27 cellular contexts compared by ENCODE assay signal in the genomic region with DNA sequence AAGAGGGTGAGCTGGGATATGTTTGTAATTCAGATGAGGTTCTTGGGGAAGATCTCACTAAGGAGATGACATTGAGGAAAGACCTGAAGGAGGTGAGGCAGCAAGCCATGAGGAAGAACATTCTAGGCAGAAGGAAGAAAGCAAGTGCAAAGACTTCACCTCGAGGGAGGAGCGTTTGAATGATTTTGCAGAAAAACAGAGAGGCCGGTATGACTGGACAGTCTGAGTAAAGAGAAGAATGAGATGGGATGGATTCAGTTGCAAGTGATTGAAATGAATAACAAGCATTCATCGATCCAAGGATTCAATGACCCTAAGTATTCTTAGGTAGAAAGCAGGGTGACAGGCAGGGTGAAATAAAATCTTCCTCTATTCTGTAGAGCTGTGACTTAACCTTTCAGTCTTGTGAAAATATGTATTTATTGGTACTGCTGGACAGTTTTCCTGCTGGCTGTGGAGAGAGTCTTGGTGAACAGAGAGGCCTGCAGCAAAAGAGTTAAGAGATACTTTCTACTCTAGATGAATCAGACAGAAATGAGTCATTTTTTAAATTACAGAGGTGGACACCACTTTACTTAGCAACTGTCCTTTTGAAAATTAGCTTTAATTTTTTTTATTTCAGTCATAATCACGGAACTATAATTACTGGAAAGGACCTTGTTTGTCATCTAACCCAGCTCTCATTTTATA.
"Had no signal": no experiment of that assay in that cellular context is flagged by ENCODE, and none has a peak within 500 bp of the region (broad histone marks: within the 10 kb centered on the region; RNA-seq: fewer than 3 reads in every experiment).

No MANE protein-coding gene starts in this region.

- H3K27me3 ChIP-seq: adrenal gland, brain microvascular endothelial cell, foreskin keratinocyte, heart left ventricle, left lung, testis had no signal

- H3K4me3 ChIP-seq: adrenal gland, heart left ventricle, left lung, lower lobe of right lung, testis had no signal

- H3K36me3 ChIP-seq: adrenal gland, brain microvascular endothelial cell, heart left ventricle, left lung, lower lobe of right lung had no signal

- ATAC-seq: activated naive CD4-positive, alpha-beta T cell treated with anti-CD3 and anti-CD28 coated beads, Interleukin-2, amount 50 U/mL, for 72 hours; activated T-cell treated with anti-CD3 and anti-CD28 coated beads, Interleukin-2, amount 50 U/mL, for 72 hours; foreskin keratinocyte; heart left ventricle; left lung; lower lobe of right lung; natural killer cell; right cardiac atrium had no signal

- H3K27ac ChIP-seq: adrenal gland, brain microvascular endothelial cell, foreskin keratinocyte, heart left ventricle, left lung, lower lobe of right lung, testis, VCaP had no signal

- H3K4me1 ChIP-seq: adrenal gland, foreskin keratinocyte, heart left ventricle, left lung, lower lobe of right lung, testis had no signal

- H3K9me3 ChIP-seq: adrenal gland, heart left ventricle, left lung, lower lobe of right lung, testis had no signal

- DNase-seq: activated CD4-positive, alpha-beta T cell treated with anti-CD3 and anti-CD28 coated beads for 4 hours; activated CD4-positive, alpha-beta T cell treated with anti-CD3 and anti-CD28 coated beads, Interleukin-2, amount 50 U/mL, for 4 hours; activated naive CD4-positive, alpha-beta T cell; activated T-cell treated with anti-CD3 and anti-CD28 coated beads for 4 hours; activated T-cell treated with anti-CD3 and anti-CD28 coated beads, Interleukin-2, amount 50 U/mL, for 72 hours; adrenal gland; brain microvascular endothelial cell; caudate nucleus; foreskin keratinocyte; heart left ventricle; hypothalamus; immature natural killer cell; kidney glomerular epithelial cell; left lung; lower lobe of right lung; mesenchymal stem cell; natural killer cell; posterior cingulate gyrus; right cardiac atrium; stimulated activated CD4-positive, alpha-beta T cell treated with anti-CD3 and anti-CD28 coated beads, Interleukin-15, amount 100 ng/mL, for 24 hours; stimulated activated CD4-positive, alpha-beta T cell treated with anti-CD3 and anti-CD28 coated beads, Interleukin-2, amount 100 ng/mL, for 24 hours; stimulated activated naive CD4-positive, alpha-beta T cell; T-helper 9 cell; testis; trophoblast cell had no signal
